ENCODE assay signal across 8 cellular contexts in genomic region chr12:1594295-1595025, GRCh38. TPM values are rescaled to one million over a fixed set of nuclear protein-coding genes. Genes with fewer than 3 reads are reported as not detected.
DNase-seq lines count a peak whose midpoint lies in the region; ATAC-seq, FAIRE-seq and TF ChIP-seq lines count a peak whose summit lies in the region.

Gene FBXL14 (minus strand): TSS chr12:1594581. CDS start chr12:1594066, 515 bp downstream.

- peak within 1 kb of the TSS; percentile 72 for H3K9ac ChIP-seq in keratinocyte (ENCODE audit: control insufficient read depth, extremely low read depth, insufficient read depth, low read length)

- H3K27me3 ChIP-seq in keratinocyte (ENCODE audit: control insufficient read depth, extremely low read depth, insufficient read depth, low read length), result no peaks in the 10 kb centered on the region

- H3K4me3 ChIP-seq in A549 (peak within 1 kb of the TSS; percentile 68), keratinocyte (ENCODE audit: control insufficient read depth in 2 of 3, extremely low read depth in 1 of 3, insufficient read depth in 2 of 3, low read depth in 1 of 3, low read length in 3 of 3) (peak within 1 kb of the TSS; percentile 57 to 75 (median 64))

- H2AFZ ChIP-seq in keratinocyte (ENCODE audit: control insufficient read depth, low read length), result peak within 1 kb of the TSS; percentile 80

- TF ChIP-seq EP300 in A549 (IDR thresholded peaks at IDR 0.05), result no peak

- H3K4me2 ChIP-seq in A549 (peak within 1 kb of the TSS; percentile 96), keratinocyte (ENCODE audit: control insufficient read depth, extremely low read depth, insufficient read depth, low read depth, low read length) (peak within 1 kb of the TSS; percentile 90)

- POLR2A ChIA-PET in A549 (lab: Yijun Ruan, JAX), result interaction anchor here (0.5 to 0.9 kb wide), 3 partner anchors 9 to 136 kb away, joined by 3 to 7 read pairs (median 5); no protein-coding TSS in a partner anchor

- dilution Hi-C loops in keratinocyte (cut with MboI; ENCODE audit: extremely low pct_ligation_motif_present, low sequenced_read_pairs), result no loop called here

- no peaks in the 10 kb centered on the region for H3K9me3 ChIP-seq in A549
- no peaks in the 10 kb centered on the region for H3K9me3 ChIP-seq in keratinocyte (ENCODE audit: control insufficient read depth, low read depth, low read length)

- FAIRE-seq in A549 (lab: Jason Lieb, UNC) (no peak), keratinocyte (lab: Jason Lieb, UNC) (no peak)

- peaks cover 31% of the 10 kb centered on the region for H3K79me2 ChIP-seq in keratinocyte (ENCODE audit: control insufficient read depth, insufficient read depth, low read length)

- WGBS in A549 (ENCODE audit: missing lambda C conversion rate), result under 1% methylated on average over 18 of the region's 111 CpGs

- peak; percentile 79 to 84 for ATAC-seq in A549
- peak; percentile 33 for ATAC-seq in GM18870 (IDR thresholded peaks at IDR 0.05; ENCODE audit: unreplicated experiment)
- peak; percentile 40 for ATAC-seq in HG03103 (IDR thresholded peaks at IDR 0.05; ENCODE audit: low read depth, unreplicated experiment)

- H3K27ac ChIP-seq in A549 (peak within 1 kb of the TSS; percentile 91 to 99), keratinocyte (ENCODE audit: control insufficient read depth, insufficient read depth, low read length) (peak within 1 kb of the TSS; percentile 53)

- no peaks in the 10 kb centered on the region for H3K36me3 ChIP-seq in keratinocyte (ENCODE audit: control insufficient read depth in 2 of 2, extremely low read depth in 1 of 2, insufficient read depth in 2 of 2, low read length in 2 of 2)

- DNase-seq in A549 (ENCODE audit: low read depth in 1 of 2, low spot score in 1 of 2), result peak; percentile 76 to 87
- peak; percentile 33 for DNase-seq in NCI-H2227 treated with DMSO at 0.1 percent for 48 hours (lab: John Stamatoyannopoulos, UW)
- DNase-seq in activated CD4-positive, CD25-positive, alpha-beta regulatory T cell treated with anti-CD3 and anti-CD28 coated beads, Interleukin-2, amount 50 U/mL, for 16 hours (ENCODE audit: low read depth, low spot score), result peak; percentile 76
- peak; percentile 90 for DNase-seq in central memory CD4-positive, alpha-beta T cell
- DNase-seq in keratinocyte (ENCODE audit: low read depth, low spot score), result no peak
- peak; percentile 36 to 79 (median 75) for DNase-seq in stimulated activated CD4-positive, alpha-beta T cell treated with anti-CD3 and anti-CD28 coated beads, Interleukin-12 subunit alpha, Interleukin-12 subunit beta, amount 100 ng/mL, for 48 hours (ENCODE audit: low read depth in 2 of 3, low spot score in 1 of 3)

- H4K20me1 ChIP-seq in keratinocyte (ENCODE audit: control insufficient read depth, extremely low read depth, insufficient read depth, low read length), result peaks cover 9% of the 10 kb centered on the region

- CTCF ChIA-PET in A549 (lab: Yijun Ruan, JAX), result interaction anchor here (1.0 to 3.0 kb wide), 5 partner anchors 9 to 476 kb away, joined by 3 to 30 read pairs (median 13); no protein-coding TSS in a partner anchor

- no peak for TF ChIP-seq RAD21 in A549 (conservative IDR thresholded peaks at IDR 0.05 in 1 of 2, IDR thresholded peaks at IDR 0.05 in 1 of 2)

- H3K9me1 ChIP-seq in keratinocyte (ENCODE audit: control insufficient read depth, extremely low read depth, insufficient read depth, low read length), result peaks cover 3% of the 10 kb centered on the region

- TF ChIP-seq POLR2A in A549 (IDR thresholded peaks at IDR 0.05; ENCODE audit: low read length), result peak; percentile 65

- H3K4me1 ChIP-seq in A549, result peaks cover 38% of the 10 kb centered on the region
- H3K4me1 ChIP-seq in keratinocyte (ENCODE audit: control insufficient read depth, extremely low read depth, insufficient read depth, low read length), result peaks cover 44% of the 10 kb centered on the region

- TF ChIP-seq CTCF in A549 (IDR thresholded peaks at IDR 0.05), result no peak
- no peak for TF ChIP-seq CTCF in keratinocyte (optimal IDR thresholded peaks at IDR 0.05 in 1 of 3, IDR thresholded peaks at IDR 0.05 in 1 of 3, conservative IDR thresholded peaks at IDR 0.05 in 1 of 3; ENCODE audit: extremely low read depth in 1 of 3, insufficient read depth in 2 of 3, low read length in 3 of 3)

TF ChIP-seq in A549, 52 proteins besides CTCF, POLR2A, EP300 and RAD21 (continues in another document):
- no peak for TF ChIP-seq NPAS2 (CRISPR knock-in tag; IDR thresholded peaks at IDR 0.05; ENCODE audit: borderline replicate concordance)
- TF ChIP-seq HOXB5 (CRISPR knock-in tag; IDR thresholded peaks at IDR 0.05), result 0 out of 2 replicates have a peak, but pooled peaks have one; percentile 36
- TF ChIP-seq KDM1A (IDR thresholded peaks at IDR 0.05; ENCODE audit: low read depth), result no peak
- TF ChIP-seq EHF (CRISPR knock-in tag; IDR thresholded peaks at IDR 0.05), result no peak
- TF ChIP-seq PBX3 (IDR thresholded peaks at IDR 0.05), result no peak
- no peak for TF ChIP-seq MAFK (IDR thresholded peaks at IDR 0.05; ENCODE audit: partially characterized antibody)
- TF ChIP-seq REST (IDR thresholded peaks at IDR 0.05), result no peak
- no peak for TF ChIP-seq HOXA7 (CRISPR knock-in tag; IDR thresholded peaks at IDR 0.05)
- TF ChIP-seq GATA3 (IDR thresholded peaks at IDR 0.05; ENCODE audit: borderline replicate concordance), result peak; percentile 16; the same call in 1 of the 2 replicates
- peak; percentile 54 for TF ChIP-seq USF2 (IDR thresholded peaks at IDR 0.05)
- TF ChIP-seq ZFP36 (IDR thresholded peaks at IDR 0.05; ENCODE audit: borderline replicate concordance, partially characterized antibody), result no peak
- no peak for TF ChIP-seq PHF8 (IDR thresholded peaks at IDR 0.05; ENCODE audit: borderline replicate concordance, low read depth)
- no peak for TF ChIP-seq KDM5A (IDR thresholded peaks at IDR 0.05)
- TF ChIP-seq MAX (IDR thresholded peaks at IDR 0.05), result peak; percentile 35; the same call in 1 of the 2 replicates
- TF ChIP-seq JUN (IDR thresholded peaks at IDR 0.05), result peak in 1 of 2 experiments; percentile 71; a peak in 2 of 5 replicates
- TF ChIP-seq NR3C1 (IDR thresholded peaks at IDR 0.05), result no peak
- no peak for TF ChIP-seq RFX5 (IDR thresholded peaks at IDR 0.05)

RNA-seq across cellular contexts. Expression of gene FBXL14, which starts in this region (rescaled TPM):
- 6.7 and 8.2 TPM in 2 replicates for polyA plus RNA-seq in A549 (2011; rRNA removed)
- polyA plus RNA-seq in A549 (2012; cell fraction: cytosol; rRNA removed), result 19.5 and 28.3 TPM in 2 replicates
- polyA plus RNA-seq in A549 (2012; cell fraction: nucleus; rRNA removed), result 12.6 and 21.7 TPM in 2 replicates
- 6.5 to 8.1 TPM (median 7.1 TPM) in 3 replicates for polyA plus RNA-seq in A549 (2017; fragmentation: RNase III; extraction: RNeasy Plus Mini Kit Qiagen cat#74134 plus additional on column Dnase treatment)
- 10.7 and 17.9 TPM in 2 replicates for polyA minus RNA-seq in A549 (2011; rRNA and poly(A)+ RNA removed)
- 1.8 to 3.0 TPM (median 2.1 TPM) in 3 replicates for polyA plus RNA-seq in keratinocyte
- 2.0 TPM for polyA plus RNA-seq in keratinocyte (2011; ENCODE audit: low read depth)
- polyA plus RNA-seq in keratinocyte (2011; cell fraction: cytosol; rRNA removed), result 1.4 and 2.4 TPM in 2 replicates
- 1.6 and 1.7 TPM in 2 replicates for polyA plus RNA-seq in keratinocyte (2011; cell fraction: nucleus; rRNA removed)
- polyA plus RNA-seq in keratinocyte (2012; ENCODE audit: low replicate concordance), result 2.3 and 3.0 TPM in 2 replicates
- 3.6 to 8.7 TPM (median 4.6 TPM) in 3 replicates for polyA minus RNA-seq in keratinocyte
- 7.9 TPM for polyA minus RNA-seq in keratinocyte (2011; cell fraction: cytosol; rRNA and poly(A)+ RNA removed)
- 2.3 and 2.6 TPM in 2 replicates for polyA minus RNA-seq in keratinocyte (2011; cell fraction: nucleus; rRNA and poly(A)+ RNA removed)
